11 cellular contexts compared by ENCODE assay signal in genomic region chr9:34869390-34869789, GRCh38.
A peak's percentile ranks its signal among the peaks of the same experiment; 100 is the strongest.
DNase-seq lines count a peak whose midpoint lies in the region; ATAC-seq, FAIRE-seq and TF ChIP-seq lines count a peak whose summit lies in the region.
"Had no signal": no experiment of that assay in that cellular context is flagged by ENCODE, and none has a peak within 500 bp of the region (broad histone marks: within the 10 kb centered on the region; RNA-seq: fewer than 3 reads in every experiment).

No MANE protein-coding gene starts in this region.

- peak; percentile 15 for FAIRE-seq in HepG2 (lab: Jason Lieb, UNC)
- FAIRE-seq: HTR-8/SVneo had no signal

- intact Hi-C loops in Calu3 (cut with micrococcal nuclease; ENCODE audit: unreplicated experiment) (no loop called here), HepG2 (cut with micrococcal nuclease; ENCODE audit: unreplicated experiment) (no loop called here), natural killer cell (cut with micrococcal nuclease) (no loop called here)

- H3K4me1 Mint-ChIP-seq in Calu3 (ENCODE audit: low read depth, unreplicated experiment) (no peaks in the 10 kb centered on the region), natural killer cell (no peaks in the 10 kb centered on the region), immature natural killer cell (no peaks in the 10 kb centered on the region)
- H3K4me1 Mint-ChIP-seq in activated T-helper 17 cell treated with anti-CD3 and anti-CD28 coated beads, Interleukin-2, amount 50 U/mL, for 72 hours = no peaks in the 10 kb centered on the region

- no peak for TF ChIP-seq EP300 in HepG2 (IDR thresholded peaks at IDR 0.05; ENCODE audit: low read depth in 2 of 2, low read length in 2 of 2)
- no peak for TF ChIP-seq EP300 in HepG2 (CRISPR knock-in tag; IDR thresholded peaks at IDR 0.05; ENCODE audit: borderline replicate concordance)

- H3K27ac ChIP-seq in HepG2 (ENCODE audit: extremely low read length, insufficient read depth, low read length) = no peak overlapping the region

- H3K9ac ChIP-seq in HepG2 (ENCODE audit: insufficient read depth, low read depth, low read length) = no peak overlapping the region

- H3K27me3 ChIP-seq in HepG2 (ENCODE audit: control insufficient read depth in 1 of 2, insufficient read depth in 2 of 2, low read length in 2 of 2) = no peaks in the 10 kb centered on the region

- TF ChIP-seq RAD21 in HepG2 (CRISPR knock-in tag; IDR thresholded peaks at IDR 0.05) = no peak

- H3K36me3 ChIP-seq in HepG2 (replicated peaks in 1 of 2; ENCODE audit: control insufficient read depth in 1 of 2, insufficient read depth in 2 of 2, low read length in 2 of 2) = no peaks in the 10 kb centered on the region

- no peak for TF ChIP-seq POLR2A in HepG2 (IDR thresholded peaks at IDR 0.05; ENCODE audit: insufficient read depth in 1 of 2, low read depth in 2 of 2, low read length in 2 of 2)

- H3K4me3 ChIP-seq in HFF-Myc (replicated peaks; ENCODE audit: low read depth, low read length) (no peak overlapping the region), HepG2 (replicated peaks in 1 of 3; ENCODE audit: insufficient read depth in 1 of 3, low read depth in 2 of 3, low read length in 3 of 3) (no peak overlapping the region)
- H3K4me3 ChIP-seq: mucosa of descending colon had no signal

- no peaks in the 10 kb centered on the region for H3K4me1 ChIP-seq in HepG2 (ENCODE audit: insufficient read depth, low read length)

- DNase-seq in Calu3 (peak; percentile 2), HFF-Myc (ENCODE audit: extremely low read depth, low read depth) (no peak), SW480 (ENCODE audit: low spot score) (peak; percentile 26), HepG2 (ENCODE audit: low spot score) (peak; percentile 16), natural killer cell (no peak), immature natural killer cell (no peak)
- DNase-seq: central memory CD4-positive, alpha-beta T cell had no signal

- H2AFZ ChIP-seq in HepG2 (ENCODE audit: low read length) = no peak overlapping the region

- BruUV-seq in Calu3 (replicated peaks; lab: Mats Ljungman, UMichigan) (no TSS peak), HepG2 (replicated peaks; lab: Mats Ljungman, UMichigan) (no TSS peak)

- in situ Hi-C loops in HepG2 (cut with HindIII; ENCODE audit: extremely low pct_ligation_motif_present, low pct_unique_long_range_greater_than_20kb) = no loop called here

- WGBS in HepG2 (ENCODE audit: low lambda C conversion rate) = 30% methylated on average over 2 of the region's 2 CpGs

- no peaks in the 10 kb centered on the region for H4K20me1 ChIP-seq in HepG2 (ENCODE audit: insufficient read depth, low read length)

- no peaks in the 10 kb centered on the region for H3K9me3 ChIP-seq in HepG2 (ENCODE audit: low read length)

- H3K4me3 Mint-ChIP-seq in Calu3 (ENCODE audit: low read depth, unreplicated experiment) = no peak overlapping the region
- no peak overlapping the region for H3K4me3 Mint-ChIP-seq in natural killer cell
- H3K4me3 Mint-ChIP-seq in activated T-helper 17 cell treated with anti-CD3 and anti-CD28 coated beads, Interleukin-2, amount 50 U/mL, for 72 hours = no peak overlapping the region
- no peak overlapping the region for H3K4me3 Mint-ChIP-seq in immature natural killer cell

- H3K79me2 ChIP-seq in HepG2 (ENCODE audit: insufficient read depth, low read length) = no peaks in the 10 kb centered on the region

- H3K27ac Mint-ChIP-seq in Calu3 (ENCODE audit: unreplicated experiment) (no peak overlapping the region), natural killer cell (no peak overlapping the region), immature natural killer cell (no peak overlapping the region)
- H3K27ac Mint-ChIP-seq in activated T-helper 17 cell treated with anti-CD3 and anti-CD28 coated beads, Interleukin-2, amount 50 U/mL, for 72 hours = no peak overlapping the region

- POLR2A ChIA-PET in HepG2 (lab: Yijun Ruan, JAX) = no interaction called here

- H3K9me3 Mint-ChIP-seq in Calu3 (ENCODE audit: low read depth, unreplicated experiment) = no peaks in the 10 kb centered on the region
- H3K9me3 Mint-ChIP-seq in natural killer cell = no peaks in the 10 kb centered on the region
- H3K9me3 Mint-ChIP-seq in activated T-helper 17 cell treated with anti-CD3 and anti-CD28 coated beads, Interleukin-2, amount 50 U/mL, for 72 hours = no peaks in the 10 kb centered on the region
- peaks cover 0 to 2% (median 0%) of the 10 kb centered on the region in 6 donors for H3K9me3 Mint-ChIP-seq in immature natural killer cell

- H3K36me3 Mint-ChIP-seq in Calu3 (ENCODE audit: insufficient read depth, unreplicated experiment) (no peaks in the 10 kb centered on the region), natural killer cell (peaks cover 1% of the 10 kb centered on the region), immature natural killer cell (no peaks in the 10 kb centered on the region)
- no peaks in the 10 kb centered on the region for H3K36me3 Mint-ChIP-seq in activated T-helper 17 cell treated with anti-CD3 and anti-CD28 coated beads, Interleukin-2, amount 50 U/mL, for 72 hours (ENCODE audit: low read depth)

- no peak overlapping the region for H3K4me2 ChIP-seq in HepG2 (ENCODE audit: low read depth, low read length)

- peaks cover 69% of the 10 kb centered on the region for H3K27me3 Mint-ChIP-seq in Calu3 (ENCODE audit: unreplicated experiment)
- peaks cover 15 to 18% of the 10 kb centered on the region in 2 donors for H3K27me3 Mint-ChIP-seq in natural killer cell (ENCODE audit: low read depth in 2 of 2)
- peaks cover 19% of the 10 kb centered on the region for H3K27me3 Mint-ChIP-seq in activated T-helper 17 cell treated with anti-CD3 and anti-CD28 coated beads, Interleukin-2, amount 50 U/mL, for 72 hours
- H3K27me3 Mint-ChIP-seq in immature natural killer cell (ENCODE audit: low read depth in 3 of 3) = peaks cover 0 to 16% (median 0%) of the 10 kb centered on the region in 3 donors

- CTCF ChIA-PET in Calu3 (lab: Charles Lee) = interaction anchor here (1.0 kb wide), 1 partner anchor 223 kb away, joined by 3 read pairs; the partner anchor contains the start of gene GALT
- CTCF ChIA-PET in HepG2 (lab: Yijun Ruan, JAX; ENCODE audit: low intra/inter-chr PET ratio, low total read pairs) = interaction anchor here (1.4 kb wide), 1 partner anchor 109 kb away, joined by 4 read pairs; no protein-coding TSS in a partner anchor

- TF ChIP-seq CTCF in Calu3 (IDR thresholded peaks at IDR 0.05; ENCODE audit: unreplicated experiment) (no peak), HFF-Myc (IDR thresholded peaks at IDR 0.05; ENCODE audit: low read depth, low read length, missing control alignments) (peak; percentile 30), HepG2 (CRISPR knock-in tag; IDR thresholded peaks at IDR 0.05) (peak; percentile 43), natural killer cell (IDR thresholded peaks at IDR 0.05) (no peak)

- ATAC-seq in HepG2 (no peak), natural killer cell (no peak), HG02870 (IDR thresholded peaks at IDR 0.05; ENCODE audit: unreplicated experiment) (no peak)
- no peak for ATAC-seq in activated T-helper 17 cell treated with anti-CD3 and anti-CD28 coated beads, Interleukin-2, amount 50 U/mL, for 72 hours (replicated peaks)
- ATAC-seq: mucosa of descending colon had no signal

TF ChIP-seq in HepG2, 621 proteins besides CTCF, POLR2A, EP300 and RAD21:
- TF ChIP-seq NCOR1 (IDR thresholded peaks at IDR 0.05; ENCODE audit: borderline replicate concordance, low read length) (no peak), STAG1 (CRISPR knock-in tag; IDR thresholded peaks at IDR 0.05) (peak; percentile 17; the same call in 1 of the 2 replicates)
TF ChIP-seq in HepG2: peak in this region for 1.

Comparison
In these comparisons a context has a peak if more than half of its experiments do, and no peak if none do; other contexts are left out.
1. DNase-seq: peak in Calu3 (single experiment), SW480 (single experiment) and HepG2 (single experiment); none in HFF-Myc (single experiment), natural killer cell (single experiment) and immature natural killer cell (0 of 3).
2. CTCF ChIP-seq: peak in HFF-Myc (single experiment) and HepG2 (single experiment); none in Calu3 (single experiment) and natural killer cell (single experiment).